ENCODE assay signal across 18 cellular contexts in the genomic region with DNA sequence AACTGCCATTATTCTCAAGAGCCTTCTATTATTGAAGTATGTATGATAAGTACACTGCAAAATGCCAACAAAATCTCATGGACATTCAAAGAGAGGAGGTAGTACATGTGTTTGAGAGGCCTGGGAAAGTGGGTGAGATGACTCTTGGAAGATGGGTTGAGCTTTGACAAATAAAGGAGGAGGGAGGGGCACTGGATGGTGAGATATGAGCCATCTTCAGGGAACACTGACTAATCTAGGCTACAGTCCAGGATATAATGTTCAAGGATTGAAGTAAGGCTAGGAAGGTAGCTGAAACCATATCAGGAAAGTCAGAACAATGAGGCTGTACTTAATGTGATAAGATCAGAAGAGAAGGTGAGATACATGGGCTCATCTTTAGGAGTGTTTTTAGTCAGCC.
DNase-seq lines count a peak whose midpoint lies in the region; ATAC-seq and TF ChIP-seq lines count a peak whose summit lies in the region.
"Had no signal": no experiment of that assay in that cellular context is flagged by ENCODE, and none has a peak within 500 bp of the region (broad histone marks: within the 10 kb centered on the region; RNA-seq: fewer than 3 reads in every experiment).

No MANE protein-coding gene starts in this region.

- peaks cover 0 to 4% of the 10 kb centered on the region in 2 donors for H3K36me3 ChIP-seq in psoas muscle (ENCODE audit: insufficient read depth in 1 of 2, low read depth in 1 of 2)

- H3K27ac ChIP-seq in foreskin keratinocyte (peak overlapping the region; percentile 17), psoas muscle (no peak overlapping the region)
- H3K27ac ChIP-seq: A549 had no signal

- no peaks in the 10 kb centered on the region for H3K9me3 ChIP-seq in psoas muscle
- H3K9me3 ChIP-seq: A549 had no signal

- no peak for TF ChIP-seq CTCF in foreskin keratinocyte (conservative IDR thresholded peaks at IDR 0.05)
- no peak for TF ChIP-seq CTCF in psoas muscle (IDR thresholded peaks at IDR 0.05)

- H3K27me3 ChIP-seq in foreskin keratinocyte, result no peaks in the 10 kb centered on the region
- no peaks in the 10 kb centered on the region for H3K27me3 ChIP-seq in psoas muscle (ENCODE audit: insufficient read depth in 3 of 3, low read length in 2 of 3)

- DNase-seq in ELR (ENCODE audit: low read depth) (peak; percentile 19), NCI-H187 treated with DMSO at 0.1 percent for 48 hours (lab: John Stamatoyannopoulos, UW) (peak; percentile 8), amniotic epithelial cell (ENCODE audit: low read depth) (peak; percentile 18), foreskin keratinocyte (peak in 1 of 2 donors; percentile 55), DMS 273 treated with DMSO at 0.1 percent for 48 hours (lab: John Stamatoyannopoulos, UW) (no peak), psoas muscle (no peak)
- DNase-seq: C1 segment of cervical spinal cord, KBM-7, NCI-H1092, NCI-H1694, NCI-H2171 treated with DMSO at 0.1 percent for 48 hours, NCI-H82, SW 1271 had no signal

- no peak overlapping the region for H3K4me3 ChIP-seq in psoas muscle
- H3K4me3 ChIP-seq: A549 had no signal

- peaks cover 11% of the 10 kb centered on the region for H3K4me1 ChIP-seq in foreskin keratinocyte
- no peaks in the 10 kb centered on the region for H3K4me1 ChIP-seq in psoas muscle
- H3K4me1 ChIP-seq: A549 had no signal

- ATAC-seq in foreskin keratinocyte (peak; percentile 83), HG02970 (IDR thresholded peaks at IDR 0.05; ENCODE audit: low FRiP score, unreplicated experiment) (no peak), HG03139 (IDR thresholded peaks at IDR 0.05; ENCODE audit: unreplicated experiment) (no peak), psoas muscle (no peak)
- ATAC-seq: A549, HCT116, Panc1 had no signal

- intact Hi-C loops in psoas muscle (cut with DNase I), result no loop called here

Comparison
In these comparisons a context has a peak if more than half of its experiments do, and no peak if none do; other contexts are left out.
1. DNase-seq: peak in ELR (single experiment), NCI-H187 treated with DMSO at 0.1 percent for 48 hours (single experiment) and amniotic epithelial cell (single experiment); none in DMS 273 treated with DMSO at 0.1 percent for 48 hours (single experiment) and psoas muscle (0 of 2).